26 cellular contexts compared by ENCODE assay signal in the genomic region with DNA sequence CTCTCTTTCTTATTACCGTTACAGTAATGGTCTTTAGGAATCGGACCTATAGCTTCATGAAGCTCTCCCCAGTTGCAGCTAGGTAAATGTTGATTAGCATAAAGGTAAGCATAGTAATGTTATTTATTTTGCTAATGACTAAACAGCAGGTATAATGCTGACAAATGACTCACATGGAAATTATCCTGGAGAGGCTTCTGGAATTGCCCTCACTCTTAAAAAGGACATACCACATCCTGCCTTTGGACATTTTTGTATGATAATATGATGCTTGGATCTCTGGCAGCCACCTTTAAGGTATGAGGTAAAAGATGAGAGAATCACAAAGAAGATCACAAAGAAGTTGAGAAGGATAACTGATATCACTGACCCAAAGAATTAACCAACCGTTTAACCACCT.
"Had no signal": no experiment of that assay in that cellular context is flagged by ENCODE, and none has a peak within 500 bp of the region (broad histone marks: within the 10 kb centered on the region; RNA-seq: fewer than 3 reads in every experiment).

No MANE protein-coding gene starts in this region.

- H3K27ac Mint-ChIP-seq: effector memory CD8-positive, alpha-beta T cell; memory B cell; natural killer cell; stimulated activated memory B cell treated with anti-CD40 and anti-IgM and Interleukin-4, amounts not matched to agents 10 μg/mL and 1 μg/mL and 100 μg/mL, for 72 hours; type B pancreatic cell had no signal

- H3K27me3 Mint-ChIP-seq: effector memory CD8-positive, alpha-beta T cell; stimulated activated memory B cell treated with anti-CD40 and anti-IgM and Interleukin-4, amounts not matched to agents 10 μg/mL and 1 μg/mL and 100 μg/mL, for 72 hours had no signal

- H3K27me3 ChIP-seq: esophagus muscularis mucosa, pancreas, sigmoid colon, testis, tibial artery had no signal

- H3K4me3 Mint-ChIP-seq: effector memory CD8-positive, alpha-beta T cell; memory B cell; natural killer cell; stimulated activated memory B cell treated with anti-CD40 and anti-IgM and Interleukin-4, amounts not matched to agents 10 μg/mL and 1 μg/mL and 100 μg/mL, for 72 hours; type B pancreatic cell had no signal

- H3K36me3 Mint-ChIP-seq: memory B cell; natural killer cell; stimulated activated memory B cell treated with anti-CD40 and anti-IgM and Interleukin-4, amounts not matched to agents 10 μg/mL and 1 μg/mL and 100 μg/mL, for 72 hours; type B pancreatic cell had no signal

- ATAC-seq: effector memory CD8-positive, alpha-beta T cell; heart right ventricle; left ventricle myocardium superior; lower lobe of right lung; natural killer cell; pancreas; right cardiac atrium; stimulated activated memory B cell treated with anti-CD40 and anti-IgM and Interleukin-4, amounts not matched to agents 10 μg/mL and 1 μg/mL and 100 μg/mL, for 72 hours; stimulated activated naive CD8-positive, alpha-beta T cell treated with anti-CD3 and anti-CD28 coated beads, Interleukin-15, Interleukin-2, amounts not matched to agents 100 U/mL and 50 U/mL, for 24 hours had no signal

- H3K9me3 ChIP-seq: esophagus muscularis mucosa, heart right ventricle, lower lobe of right lung, pancreas, prostate gland, sigmoid colon, testis, tibial artery had no signal

- FAIRE-seq: endometrium, pancreas had no signal

- DNase-seq: cerebellar nuclear complex; cortex of kidney; effector memory CD8-positive, alpha-beta T cell; foreskin melanocyte; glutamatergic neuron; heart right ventricle; hippocampal formation; left ventricle myocardium superior; lower lobe of right lung; natural killer cell; occipital lobe; pancreas; right cardiac atrium; sigmoid colon; stimulated activated CD4-positive, alpha-beta T cell treated with anti-CD3 and anti-CD28 coated beads, Interleukin-2, amount 100 ng/mL, for 24 hours; stimulated activated CD4-positive, alpha-beta T cell treated with anti-CD3 and anti-CD28 coated beads, Interleukin-4, amount 100 ng/mL, for 4 hours; stimulated activated naive CD8-positive, alpha-beta T cell treated with anti-CD3 and anti-CD28 coated beads, Interleukin-15, Interleukin-2, amounts not matched to agents 100 U/mL and 50 U/mL, for 24 hours; substantia nigra; testis; tibial artery had no signal

- H3K27ac ChIP-seq: esophagus muscularis mucosa, heart right ventricle, lower lobe of right lung, pancreas, prostate gland, sigmoid colon, testis, tibial artery had no signal

- H3K9me3 Mint-ChIP-seq: memory B cell; stimulated activated memory B cell treated with anti-CD40 and anti-IgM and Interleukin-4, amounts not matched to agents 10 μg/mL and 1 μg/mL and 100 μg/mL, for 72 hours had no signal

- H3K36me3 ChIP-seq: esophagus muscularis mucosa, heart right ventricle, lower lobe of right lung, pancreas, prostate gland, sigmoid colon, tibial artery had no signal

- H3K4me3 ChIP-seq: esophagus muscularis mucosa, heart right ventricle, lower lobe of right lung, pancreas, prostate gland, sigmoid colon, testis, tibial artery had no signal

- H3K4me1 Mint-ChIP-seq: memory B cell; natural killer cell; stimulated activated memory B cell treated with anti-CD40 and anti-IgM and Interleukin-4, amounts not matched to agents 10 μg/mL and 1 μg/mL and 100 μg/mL, for 72 hours had no signal

- H3K4me1 ChIP-seq: esophagus muscularis mucosa, heart right ventricle, lower lobe of right lung, pancreas, prostate gland, sigmoid colon, testis, tibial artery had no signal
